8 cellular contexts compared by ENCODE assay signal in genomic region chr22:21044931-21045584, GRCh38. TPM values are rescaled to one million over a fixed set of nuclear protein-coding genes. Genes with fewer than 3 reads are reported as not detected.
DNase-seq lines count a peak whose midpoint lies in the region; ATAC-seq and TF ChIP-seq lines count a peak whose summit lies in the region.

No MANE protein-coding gene starts in this region.

- H2AFZ ChIP-seq in MM.1S (ENCODE audit: low read length): no peak overlapping the region

- H3K27me3 ChIP-seq in MM.1S (replicated peaks; ENCODE audit: insufficient read depth, low read length): no peaks in the 10 kb centered on the region
- peaks cover 0 to 19% (median 5%) of the 10 kb centered on the region in 3 donors for H3K27me3 ChIP-seq in stomach

- in situ Hi-C loops in astrocyte of the cerebellum (cut with HindIII; ENCODE audit: low sequenced_read_pairs): no loop called here

- peak overlapping the region; percentile 97 for H3K4me2 ChIP-seq in MM.1S (ENCODE audit: low read depth, low read length)

- H3K9me3 ChIP-seq in MM.1S (replicated peaks; ENCODE audit: insufficient read depth, low read length) (no peaks in the 10 kb centered on the region), stomach (no peaks in the 10 kb centered on the region)

- no peak for TF ChIP-seq CTCF in MM.1S (IDR thresholded peaks at IDR 0.05; ENCODE audit: low read length)
- no peak for TF ChIP-seq CTCF in astrocyte of the cerebellum (IDR thresholded peaks at IDR 0.05; ENCODE audit: low read depth, low read length, missing control alignments)
- TF ChIP-seq CTCF in stomach (IDR thresholded peaks at IDR 0.05): no peak

- H4K20me1 ChIP-seq in MM.1S (ENCODE audit: insufficient read depth, low read length): no peaks in the 10 kb centered on the region

- ATAC-seq in HG02798 (IDR thresholded peaks at IDR 0.05; ENCODE audit: poor library complexity, unreplicated experiment): no peak

- WGBS in stomach, 5 donors: 7 to 25% (median 21%) methylated on average over 14 to 15 of the region's 15 CpGs

- no peaks in the 10 kb centered on the region for H3K79me2 ChIP-seq in MM.1S (ENCODE audit: low read length)

- H3K27ac ChIP-seq in MM.1S (ENCODE audit: low read length): peak overlapping the region; percentile 37; the same call in 1 of the 2 replicates
- H3K27ac ChIP-seq in stomach: peak overlapping the region in 1 of 5 donors; percentile 52

- DNase-seq in Daoy (ENCODE audit: low read depth) (peak; percentile 70), MM.1S (no peak), astrocyte of the cerebellum (ENCODE audit: low read depth) (peak; percentile 31), islet precursor cell (peak; percentile 77), stomach (no peak), inferior parietal cortex (ENCODE audit: extremely low spot score) (no peak)
- no peak for DNase-seq in stimulated activated CD8-positive, alpha-beta memory T cell treated with anti-CD3 and anti-CD28 coated beads, Interleukin-4, amount 100 ng/mL, for 48 hours

- intact Hi-C loops in stomach (cut with DNase I; ENCODE audit: low total_unique reads): no loop called here

- H3K36me3 ChIP-seq in MM.1S (replicated peaks; ENCODE audit: insufficient read depth, low read length) (no peaks in the 10 kb centered on the region), stomach (no peaks in the 10 kb centered on the region)

- H3F3A ChIP-seq in MM.1S (ENCODE audit: insufficient read depth, low read length): peaks cover 11% of the 10 kb centered on the region; the same call in 1 of the 2 replicates

- no peaks in the 10 kb centered on the region for H3K9me2 ChIP-seq in MM.1S (replicated peaks; ENCODE audit: insufficient read depth, low read length)

- H3K4me1 ChIP-seq in MM.1S (ENCODE audit: low read length) (peaks cover 14% of the 10 kb centered on the region), stomach (peaks cover 9 to 29% (median 16%) of the 10 kb centered on the region in 4 donors)

- H3K4me3 ChIP-seq in MM.1S (ENCODE audit: low read length): peak overlapping the region; percentile 67
- H3K4me3 ChIP-seq in astrocyte of the cerebellum (ENCODE audit: low read depth, low read length): peak overlapping the region; percentile 48
- H3K4me3 ChIP-seq in stomach: peak overlapping the region; percentile 32 to 51 (median 46)

- TF ChIP-seq EP300 in stomach (IDR thresholded peaks at IDR 0.05): no peak

- H3K9ac ChIP-seq in MM.1S (ENCODE audit: low read length): peak overlapping the region; percentile 39; the same call in 1 of the 2 replicates

- no peak for TF ChIP-seq POLR2A in stomach (IDR thresholded peaks at IDR 0.05)

RNA-seq across cellular contexts. Expression of gene LRRC74B, which starts 0.7 kb away (rescaled TPM):
- not detected in 2 replicates for total RNA-seq in Daoy (2014; rRNA removed; shearing (Covaris generic))
- total RNA-seq in stomach: not detected
- not detected for polyA plus RNA-seq in stomach

RNA-seq across cellular contexts. Expression of gene SLC7A4, which starts 12.7 kb away (rescaled TPM):
- not detected in 2 replicates for total RNA-seq in Daoy (2014; rRNA removed; shearing (Covaris generic))
- under 1 TPM in 1 of 5 donors, not detected in 4; 0.18 TPM for total RNA-seq in stomach
- polyA plus RNA-seq in stomach: 1 to 10 TPM in 1 of 3 donors, under 1 TPM in 1, not detected in 1; 0.12 to 1.0 TPM

RNA-seq across cellular contexts. Expression of gene P2RX6, which starts 30.1 kb away (rescaled TPM):
- total RNA-seq in Daoy (2014; rRNA removed; shearing (Covaris generic)): 1.3 and 1.6 TPM in 2 replicates
- total RNA-seq in stomach: under 1 TPM in 1 of 5 donors, not detected in 4; 0.55 TPM
- polyA plus RNA-seq in stomach: under 1 TPM in 2 of 3 donors, not detected in 1; 0.10 to 0.31 TPM

RNA-seq across cellular contexts. Expression of gene THAP7, which starts 43.1 kb away (rescaled TPM):
- 42.3 and 58.3 TPM in 2 replicates for total RNA-seq in Daoy (2014; rRNA removed; shearing (Covaris generic))
- total RNA-seq in stomach: 10 to 100 TPM in 4 of 5 donors, 1 to 10 TPM in 1; 5.8 to 57.2 (median 17.4) TPM
- 10 to 100 TPM; 39.6 to 45.1 (median 44.7) TPM for polyA plus RNA-seq in stomach

Comparison
In these comparisons a context has a peak if more than half of its experiments do, and no peak if none do; other contexts are left out.
1. DNase-seq: peak in Daoy (single experiment), astrocyte of the cerebellum (single experiment) and islet precursor cell (single experiment); none in MM.1S (single experiment), stomach (single experiment), stimulated activated CD8-positive, alpha-beta memory T cell treated with anti-CD3 and anti-CD28 coated beads, Interleukin-4, amount 100 ng/mL, for 48 hours (single experiment) and inferior parietal cortex (single experiment).
2. Peak in every context shown above with its lines, with median percentiles within 50 percentile points of each other: H3K4me3 ChIP-seq.